Comparison of ENCODE assay signal across 1 cellular context in the genomic region with DNA sequence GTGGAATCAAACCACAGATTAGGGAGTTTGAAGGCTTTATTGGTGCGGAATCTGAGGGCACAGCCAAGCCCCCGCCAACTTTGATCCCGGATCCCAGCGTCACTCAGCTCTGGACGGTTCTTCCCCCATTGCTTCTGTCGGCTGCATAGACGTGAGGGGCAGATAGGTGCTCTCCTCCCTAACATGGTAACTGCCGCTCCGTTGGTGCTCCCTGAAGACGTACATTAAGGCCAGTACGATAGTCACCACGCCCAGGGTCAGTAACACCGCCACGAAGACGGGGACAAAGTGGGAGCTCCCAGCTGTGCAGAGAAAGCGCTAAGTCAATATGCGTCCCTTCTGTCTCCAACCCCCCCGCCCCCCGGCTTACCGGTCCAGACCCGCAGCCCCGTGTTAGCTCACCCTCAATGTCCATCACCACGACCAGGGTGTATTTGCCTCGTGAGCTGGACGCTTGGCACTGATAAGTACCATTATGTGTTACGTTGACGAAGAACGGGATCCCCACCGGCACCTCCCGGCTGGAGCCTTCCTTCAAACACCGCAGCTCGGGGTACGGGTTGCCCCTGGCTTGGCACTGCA.
TF ChIP-seq lines count a peak whose summit lies in the region.

No MANE protein-coding gene starts in this region.

TF ChIP-seq in HepG2, 621 proteins besides CTCF, POLR2A, EP300 and RAD21 (continued from another document and continues in another):
- TF ChIP-seq, protein P1, sequence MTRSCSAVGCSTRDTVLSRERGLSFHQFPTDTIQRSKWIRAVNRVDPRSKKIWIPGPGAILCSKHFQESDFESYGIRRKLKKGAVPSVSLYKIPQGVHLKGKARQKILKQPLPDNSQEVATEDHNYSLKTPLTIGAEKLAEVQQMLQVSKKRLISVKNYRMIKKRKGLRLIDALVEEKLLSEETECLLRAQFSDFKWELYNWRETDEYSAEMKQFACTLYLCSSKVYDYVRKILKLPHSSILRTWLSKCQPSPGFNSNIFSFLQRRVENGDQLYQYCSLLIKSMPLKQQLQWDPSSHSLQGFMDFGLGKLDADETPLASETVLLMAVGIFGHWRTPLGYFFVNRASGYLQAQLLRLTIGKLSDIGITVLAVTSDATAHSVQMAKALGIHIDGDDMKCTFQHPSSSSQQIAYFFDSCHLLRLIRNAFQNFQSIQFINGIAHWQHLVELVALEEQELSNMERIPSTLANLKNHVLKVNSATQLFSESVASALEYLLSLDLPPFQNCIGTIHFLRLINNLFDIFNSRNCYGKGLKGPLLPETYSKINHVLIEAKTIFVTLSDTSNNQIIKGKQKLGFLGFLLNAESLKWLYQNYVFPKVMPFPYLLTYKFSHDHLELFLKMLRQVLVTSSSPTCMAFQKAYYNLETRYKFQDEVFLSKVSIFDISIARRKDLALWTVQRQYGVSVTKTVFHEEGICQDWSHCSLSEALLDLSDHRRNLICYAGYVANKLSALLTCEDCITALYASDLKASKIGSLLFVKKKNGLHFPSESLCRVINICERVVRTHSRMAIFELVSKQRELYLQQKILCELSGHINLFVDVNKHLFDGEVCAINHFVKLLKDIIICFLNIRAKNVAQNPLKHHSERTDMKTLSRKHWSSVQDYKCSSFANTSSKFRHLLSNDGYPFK (CRISPR knock-in tag; IDR thresholded peaks at IDR 0.05; ENCODE audit: borderline replicate concordance) = peak; percentile 8; the same call in 1 of the 2 replicates
- TF ChIP-seq, protein P2, sequence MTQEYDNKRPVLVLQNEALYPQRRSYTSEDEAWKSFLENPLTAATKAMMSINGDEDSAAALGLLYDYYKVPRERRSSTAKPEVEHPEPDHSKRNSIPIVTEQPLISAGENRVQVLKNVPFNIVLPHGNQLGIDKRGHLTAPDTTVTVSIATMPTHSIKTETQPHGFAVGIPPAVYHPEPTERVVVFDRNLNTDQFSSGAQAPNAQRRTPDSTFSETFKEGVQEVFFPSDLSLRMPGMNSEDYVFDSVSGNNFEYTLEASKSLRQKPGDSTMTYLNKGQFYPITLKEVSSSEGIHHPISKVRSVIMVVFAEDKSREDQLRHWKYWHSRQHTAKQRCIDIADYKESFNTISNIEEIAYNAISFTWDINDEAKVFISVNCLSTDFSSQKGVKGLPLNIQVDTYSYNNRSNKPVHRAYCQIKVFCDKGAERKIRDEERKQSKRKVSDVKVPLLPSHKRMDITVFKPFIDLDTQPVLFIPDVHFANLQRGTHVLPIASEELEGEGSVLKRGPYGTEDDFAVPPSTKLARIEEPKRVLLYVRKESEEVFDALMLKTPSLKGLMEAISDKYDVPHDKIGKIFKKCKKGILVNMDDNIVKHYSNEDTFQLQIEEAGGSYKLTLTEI (CRISPR knock-in tag; conservative IDR thresholded peaks at IDR 0.05) = no peak
- TF ChIP-seq KMT2A (CRISPR knock-in tag; IDR thresholded peaks at IDR 0.05) = no peak
- TF ChIP-seq YEATS2 (CRISPR knock-in tag; IDR thresholded peaks at IDR 0.05; ENCODE audit: borderline replicate concordance) = no peak
- TF ChIP-seq BRD4 (CRISPR knock-in tag; IDR thresholded peaks at IDR 0.05) = no peak
- no peak for TF ChIP-seq ATF7 (IDR thresholded peaks at IDR 0.05)
- TF ChIP-seq ATF7 (CRISPR knock-in tag; IDR thresholded peaks at IDR 0.05) = no peak
- TF ChIP-seq ZNF788 (CRISPR knock-in tag; IDR thresholded peaks at IDR 0.05; ENCODE audit: borderline replicate concordance) = no peak
- TF ChIP-seq, protein P3, sequence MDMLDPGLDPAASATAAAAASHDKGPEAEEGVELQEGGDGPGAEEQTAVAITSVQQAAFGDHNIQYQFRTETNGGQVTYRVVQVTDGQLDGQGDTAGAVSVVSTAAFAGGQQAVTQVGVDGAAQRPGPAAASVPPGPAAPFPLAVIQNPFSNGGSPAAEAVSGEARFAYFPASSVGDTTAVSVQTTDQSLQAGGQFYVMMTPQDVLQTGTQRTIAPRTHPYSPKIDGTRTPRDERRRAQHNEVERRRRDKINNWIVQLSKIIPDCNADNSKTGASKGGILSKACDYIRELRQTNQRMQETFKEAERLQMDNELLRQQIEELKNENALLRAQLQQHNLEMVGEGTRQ (IDR thresholded peaks at IDR 0.05; ENCODE audit: low read depth, low read length) = no peak
- TF ChIP-seq, protein P3 (CRISPR knock-in tag; IDR thresholded peaks at IDR 0.05; ENCODE audit: borderline replicate concordance) = no peak
- TF ChIP-seq ZNF383 (CRISPR knock-in tag; IDR thresholded peaks at IDR 0.05; ENCODE audit: borderline replicate concordance) = no peak
- TF ChIP-seq HMG20A (CRISPR knock-in tag; IDR thresholded peaks at IDR 0.05; ENCODE audit: borderline replicate concordance) = no peak
- TF ChIP-seq, protein P4, sequence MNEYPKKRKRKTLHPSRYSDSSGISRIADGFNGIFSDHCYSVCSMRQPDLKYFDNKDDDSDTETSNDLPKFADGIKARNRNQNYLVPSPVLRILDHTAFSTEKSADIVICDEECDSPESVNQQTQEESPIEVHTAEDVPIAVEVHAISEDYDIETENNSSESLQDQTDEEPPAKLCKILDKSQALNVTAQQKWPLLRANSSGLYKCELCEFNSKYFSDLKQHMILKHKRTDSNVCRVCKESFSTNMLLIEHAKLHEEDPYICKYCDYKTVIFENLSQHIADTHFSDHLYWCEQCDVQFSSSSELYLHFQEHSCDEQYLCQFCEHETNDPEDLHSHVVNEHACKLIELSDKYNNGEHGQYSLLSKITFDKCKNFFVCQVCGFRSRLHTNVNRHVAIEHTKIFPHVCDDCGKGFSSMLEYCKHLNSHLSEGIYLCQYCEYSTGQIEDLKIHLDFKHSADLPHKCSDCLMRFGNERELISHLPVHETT (CRISPR knock-in tag; conservative IDR thresholded peaks at IDR 0.05) = no peak
- no peak for TF ChIP-seq ZNF142 (CRISPR knock-in tag; IDR thresholded peaks at IDR 0.05)
- TF ChIP-seq CEBPG (CRISPR knock-in tag; IDR thresholded peaks at IDR 0.05) = no peak
- no peak for TF ChIP-seq POLR2G (IDR thresholded peaks at IDR 0.05; ENCODE audit: low read depth, low read length)
- TF ChIP-seq ZBTB42 (CRISPR knock-in tag; IDR thresholded peaks at IDR 0.05) = no peak; the same call in 1 of the 2 replicates
- no peak for TF ChIP-seq MATR3 (CRISPR knock-in tag; IDR thresholded peaks at IDR 0.05)
- TF ChIP-seq PATZ1 (CRISPR knock-in tag; IDR thresholded peaks at IDR 0.05) = no peak
- no peak; the same call in 1 of the 2 replicates for TF ChIP-seq KLF11 (CRISPR knock-in tag; IDR thresholded peaks at IDR 0.05)
- no peak for TF ChIP-seq ZNF547 (CRISPR knock-in tag; IDR thresholded peaks at IDR 0.05)
- TF ChIP-seq ZNF558 (CRISPR knock-in tag; IDR thresholded peaks at IDR 0.05; ENCODE audit: borderline replicate concordance) = peak; percentile 19; the same call in 1 of the 2 replicates
- no peak for TF ChIP-seq ZNF143 (CRISPR knock-in tag; IDR thresholded peaks at IDR 0.05)
- no peak for TF ChIP-seq ZMYM3 (CRISPR knock-in tag; IDR thresholded peaks at IDR 0.05)
- TF ChIP-seq ZFP36 (IDR thresholded peaks at IDR 0.05; ENCODE audit: borderline replicate concordance, low read depth, low read length, partially characterized antibody) = no peak
- no peak for TF ChIP-seq NONO (IDR thresholded peaks at IDR 0.05)
- 0 out of 2 replicates have a peak, but pooled peaks have one; percentile 14 for TF ChIP-seq NONO (CRISPR knock-in tag; conservative IDR thresholded peaks at IDR 0.05)
- TF ChIP-seq, protein P5, sequence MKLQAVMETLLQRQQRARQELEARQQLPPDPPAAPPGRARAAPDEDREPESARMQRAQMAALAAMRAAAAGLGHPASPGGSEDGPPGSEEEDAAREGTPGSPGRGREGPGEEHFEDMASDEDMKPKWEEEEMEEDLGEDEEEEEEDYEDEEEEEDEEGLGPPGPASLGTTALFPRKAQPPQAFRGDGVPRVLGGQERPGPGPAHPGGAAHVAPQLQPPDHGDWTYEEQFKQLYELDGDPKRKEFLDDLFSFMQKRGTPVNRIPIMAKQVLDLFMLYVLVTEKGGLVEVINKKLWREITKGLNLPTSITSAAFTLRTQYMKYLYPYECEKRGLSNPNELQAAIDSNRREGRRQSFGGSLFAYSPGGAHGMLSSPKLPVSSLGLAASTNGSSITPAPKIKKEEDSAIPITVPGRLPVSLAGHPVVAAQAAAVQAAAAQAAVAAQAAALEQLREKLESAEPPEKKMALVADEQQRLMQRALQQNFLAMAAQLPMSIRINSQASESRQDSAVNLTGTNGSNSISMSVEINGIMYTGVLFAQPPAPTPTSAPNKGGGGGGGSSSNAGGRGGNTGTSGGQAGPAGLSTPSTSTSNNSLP (IDR thresholded peaks at IDR 0.05; ENCODE audit: low read depth, low read length) = no peak
